Comparison of ENCODE assay signal across 16 cellular contexts in the genomic region with DNA sequence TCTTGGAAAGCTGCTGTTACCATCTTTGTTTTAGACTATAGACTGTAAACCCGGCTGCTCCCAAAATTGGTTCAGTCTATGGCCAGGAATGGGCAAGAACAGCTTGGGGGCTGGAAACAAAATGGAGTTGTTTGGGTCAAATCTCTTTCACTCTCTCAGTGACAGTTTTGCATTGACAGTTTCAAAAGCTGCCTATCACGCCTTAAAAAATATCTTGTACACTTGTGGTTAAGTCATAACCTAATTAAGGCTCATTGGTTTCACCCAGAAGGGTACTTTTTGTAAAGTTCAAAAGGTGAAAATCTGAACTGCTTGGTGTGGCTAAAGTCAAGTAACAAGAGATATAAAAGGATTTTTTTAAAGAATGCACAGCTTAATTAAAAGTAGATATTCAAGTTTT.
DNase-seq lines count a peak whose midpoint lies in the region; ATAC-seq lines count a peak whose summit lies in the region.
"Had no signal": no experiment of that assay in that cellular context is flagged by ENCODE, and none has a peak within 500 bp of the region (broad histone marks: within the 10 kb centered on the region; RNA-seq: fewer than 3 reads in every experiment).

No MANE protein-coding gene starts in this region.

- no peaks in the 10 kb centered on the region for H3K27me3 Mint-ChIP-seq in activated CD4-positive, alpha-beta memory T cell treated with anti-CD3 and anti-CD28 coated beads, Interleukin-2, amount 10 ng/mL, durations not matched to agents 7 days and 5 days
- H3K27me3 Mint-ChIP-seq: IgD-negative memory B cell; stimulated activated memory B cell treated with anti-CD40 and anti-IgM and Interleukin-4, amounts not matched to agents 10 μg/mL and 1 μg/mL and 100 μg/mL, for 72 hours had no signal

- DNase-seq in HCEC 1CT, result no peak
- DNase-seq in activated CD4-positive, alpha-beta memory T cell treated with anti-CD3 and anti-CD28 coated beads, Interleukin-2, amount 10 ng/mL, durations not matched to agents 7 days and 5 days, result no peak
- DNase-seq in EL, result no peak
- DNase-seq in NCI-H226, result no peak
- DNase-seq: activated naive CD4-positive, alpha-beta T cell treated with Interleukin-2 at 50 U/mL for 16 hours; kidney glomerular epithelial cell; NCI-H1417; NCI-H524 treated with DMSO at 0.1 percent for 48 hours; stimulated activated CD4-positive, alpha-beta T cell treated with anti-CD3 and anti-CD28 coated beads, Interleukin-2, amount 100 ng/mL, for 48 hours; T-helper 9 cell had no signal

- H3K4me1 Mint-ChIP-seq in activated CD4-positive, alpha-beta memory T cell treated with anti-CD3 and anti-CD28 coated beads, Interleukin-2, amount 10 ng/mL, durations not matched to agents 7 days and 5 days, result no peaks in the 10 kb centered on the region
- H3K4me1 Mint-ChIP-seq: IgD-negative memory B cell; stimulated activated memory B cell treated with anti-CD40 and anti-IgM and Interleukin-4, amounts not matched to agents 10 μg/mL and 1 μg/mL and 100 μg/mL, for 72 hours had no signal

- CTCF ChIA-PET in activated CD4-positive, alpha-beta memory T cell treated with anti-CD3 and anti-CD28 coated beads, Interleukin-2, amount 10 ng/mL, durations not matched to agents 7 days and 5 days (lab: Charles Lee), result no interaction called here

- POLR2A ChIA-PET in activated CD4-positive, alpha-beta memory T cell treated with anti-CD3 and anti-CD28 coated beads, Interleukin-2, amount 10 ng/mL, durations not matched to agents 7 days and 5 days (lab: Charles Lee), result no interaction called here

- H3K4me3 Mint-ChIP-seq in activated CD4-positive, alpha-beta memory T cell treated with anti-CD3 and anti-CD28 coated beads, Interleukin-2, amount 10 ng/mL, durations not matched to agents 7 days and 5 days, result no peak overlapping the region
- H3K4me3 Mint-ChIP-seq: IgD-negative memory B cell; stimulated activated memory B cell treated with anti-CD40 and anti-IgM and Interleukin-4, amounts not matched to agents 10 μg/mL and 1 μg/mL and 100 μg/mL, for 72 hours had no signal

- no peaks in the 10 kb centered on the region for H3K36me3 Mint-ChIP-seq in activated CD4-positive, alpha-beta memory T cell treated with anti-CD3 and anti-CD28 coated beads, Interleukin-2, amount 10 ng/mL, durations not matched to agents 7 days and 5 days (ENCODE audit: low read depth)
- H3K36me3 Mint-ChIP-seq: IgD-negative memory B cell; stimulated activated memory B cell treated with anti-CD40 and anti-IgM and Interleukin-4, amounts not matched to agents 10 μg/mL and 1 μg/mL and 100 μg/mL, for 72 hours had no signal

- peaks cover 12% of the 10 kb centered on the region for H3K9me3 Mint-ChIP-seq in activated CD4-positive, alpha-beta memory T cell treated with anti-CD3 and anti-CD28 coated beads, Interleukin-2, amount 10 ng/mL, durations not matched to agents 7 days and 5 days

- H3K27ac Mint-ChIP-seq in activated CD4-positive, alpha-beta memory T cell treated with anti-CD3 and anti-CD28 coated beads, Interleukin-2, amount 10 ng/mL, durations not matched to agents 7 days and 5 days, result no peak overlapping the region
- H3K27ac Mint-ChIP-seq: IgD-negative memory B cell; stimulated activated memory B cell treated with anti-CD40 and anti-IgM and Interleukin-4, amounts not matched to agents 10 μg/mL and 1 μg/mL and 100 μg/mL, for 72 hours had no signal

- ATAC-seq in GM18499 (IDR thresholded peaks at IDR 0.05; ENCODE audit: insufficient read depth, unreplicated experiment) (peak; percentile 94), GM19438 (IDR thresholded peaks at IDR 0.05; ENCODE audit: low read depth, unreplicated experiment) (peak; percentile 86), HG02763 (IDR thresholded peaks at IDR 0.05; ENCODE audit: unreplicated experiment) (peak; percentile 66), HG03378 (IDR thresholded peaks at IDR 0.05; ENCODE audit: unreplicated experiment) (peak; percentile 95)
- ATAC-seq: stimulated activated memory B cell treated with anti-CD40 and anti-IgM and Interleukin-4, amounts not matched to agents 10 μg/mL and 1 μg/mL and 100 μg/mL, for 72 hours had no signal
